Comparison of ENCODE assay signal across 1 cellular context in the genomic region with DNA sequence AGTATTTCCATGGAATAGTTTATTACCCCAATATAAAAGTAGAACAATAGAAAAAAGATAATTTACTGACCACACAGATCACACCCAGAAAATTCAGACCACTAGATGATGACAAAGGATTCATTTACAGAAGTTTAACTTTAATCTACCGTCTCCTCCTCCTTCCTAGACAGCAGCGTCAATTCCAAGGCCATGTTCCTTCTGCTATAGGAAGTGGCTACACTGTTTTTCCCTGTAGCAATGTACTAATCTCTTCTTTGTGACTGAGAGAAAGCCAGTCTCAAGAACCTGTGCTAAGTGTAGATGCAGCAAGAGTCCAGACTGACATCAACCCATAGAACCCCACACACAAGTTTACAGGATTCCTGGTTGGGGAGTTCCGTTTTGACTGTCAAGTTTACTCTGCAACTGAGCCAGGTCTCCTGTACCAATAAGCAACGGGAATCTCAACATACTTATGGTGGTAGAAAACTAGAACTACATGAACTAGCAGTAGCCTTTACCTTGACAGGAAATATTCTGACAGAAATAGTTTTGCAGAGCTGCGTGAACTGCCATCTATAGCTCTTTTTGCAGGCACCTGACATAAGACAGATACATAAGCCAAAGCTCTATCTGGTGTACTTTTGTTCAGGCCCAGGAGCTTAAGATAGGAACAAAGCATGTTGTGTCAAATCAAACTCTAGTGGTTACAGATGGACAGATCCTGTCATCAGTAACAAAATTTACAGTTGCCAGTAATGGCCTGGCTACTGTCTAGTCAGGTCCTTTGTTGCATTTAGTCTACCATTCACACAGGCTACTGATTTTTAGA.
TF ChIP-seq lines count a peak whose summit lies in the region.

No MANE protein-coding gene starts in this region.

TF ChIP-seq in K562, 482 proteins besides CTCF, POLR2A, EP300 and RAD21 (continued from another document and continues in another):
- TF ChIP-seq, protein P1, sequence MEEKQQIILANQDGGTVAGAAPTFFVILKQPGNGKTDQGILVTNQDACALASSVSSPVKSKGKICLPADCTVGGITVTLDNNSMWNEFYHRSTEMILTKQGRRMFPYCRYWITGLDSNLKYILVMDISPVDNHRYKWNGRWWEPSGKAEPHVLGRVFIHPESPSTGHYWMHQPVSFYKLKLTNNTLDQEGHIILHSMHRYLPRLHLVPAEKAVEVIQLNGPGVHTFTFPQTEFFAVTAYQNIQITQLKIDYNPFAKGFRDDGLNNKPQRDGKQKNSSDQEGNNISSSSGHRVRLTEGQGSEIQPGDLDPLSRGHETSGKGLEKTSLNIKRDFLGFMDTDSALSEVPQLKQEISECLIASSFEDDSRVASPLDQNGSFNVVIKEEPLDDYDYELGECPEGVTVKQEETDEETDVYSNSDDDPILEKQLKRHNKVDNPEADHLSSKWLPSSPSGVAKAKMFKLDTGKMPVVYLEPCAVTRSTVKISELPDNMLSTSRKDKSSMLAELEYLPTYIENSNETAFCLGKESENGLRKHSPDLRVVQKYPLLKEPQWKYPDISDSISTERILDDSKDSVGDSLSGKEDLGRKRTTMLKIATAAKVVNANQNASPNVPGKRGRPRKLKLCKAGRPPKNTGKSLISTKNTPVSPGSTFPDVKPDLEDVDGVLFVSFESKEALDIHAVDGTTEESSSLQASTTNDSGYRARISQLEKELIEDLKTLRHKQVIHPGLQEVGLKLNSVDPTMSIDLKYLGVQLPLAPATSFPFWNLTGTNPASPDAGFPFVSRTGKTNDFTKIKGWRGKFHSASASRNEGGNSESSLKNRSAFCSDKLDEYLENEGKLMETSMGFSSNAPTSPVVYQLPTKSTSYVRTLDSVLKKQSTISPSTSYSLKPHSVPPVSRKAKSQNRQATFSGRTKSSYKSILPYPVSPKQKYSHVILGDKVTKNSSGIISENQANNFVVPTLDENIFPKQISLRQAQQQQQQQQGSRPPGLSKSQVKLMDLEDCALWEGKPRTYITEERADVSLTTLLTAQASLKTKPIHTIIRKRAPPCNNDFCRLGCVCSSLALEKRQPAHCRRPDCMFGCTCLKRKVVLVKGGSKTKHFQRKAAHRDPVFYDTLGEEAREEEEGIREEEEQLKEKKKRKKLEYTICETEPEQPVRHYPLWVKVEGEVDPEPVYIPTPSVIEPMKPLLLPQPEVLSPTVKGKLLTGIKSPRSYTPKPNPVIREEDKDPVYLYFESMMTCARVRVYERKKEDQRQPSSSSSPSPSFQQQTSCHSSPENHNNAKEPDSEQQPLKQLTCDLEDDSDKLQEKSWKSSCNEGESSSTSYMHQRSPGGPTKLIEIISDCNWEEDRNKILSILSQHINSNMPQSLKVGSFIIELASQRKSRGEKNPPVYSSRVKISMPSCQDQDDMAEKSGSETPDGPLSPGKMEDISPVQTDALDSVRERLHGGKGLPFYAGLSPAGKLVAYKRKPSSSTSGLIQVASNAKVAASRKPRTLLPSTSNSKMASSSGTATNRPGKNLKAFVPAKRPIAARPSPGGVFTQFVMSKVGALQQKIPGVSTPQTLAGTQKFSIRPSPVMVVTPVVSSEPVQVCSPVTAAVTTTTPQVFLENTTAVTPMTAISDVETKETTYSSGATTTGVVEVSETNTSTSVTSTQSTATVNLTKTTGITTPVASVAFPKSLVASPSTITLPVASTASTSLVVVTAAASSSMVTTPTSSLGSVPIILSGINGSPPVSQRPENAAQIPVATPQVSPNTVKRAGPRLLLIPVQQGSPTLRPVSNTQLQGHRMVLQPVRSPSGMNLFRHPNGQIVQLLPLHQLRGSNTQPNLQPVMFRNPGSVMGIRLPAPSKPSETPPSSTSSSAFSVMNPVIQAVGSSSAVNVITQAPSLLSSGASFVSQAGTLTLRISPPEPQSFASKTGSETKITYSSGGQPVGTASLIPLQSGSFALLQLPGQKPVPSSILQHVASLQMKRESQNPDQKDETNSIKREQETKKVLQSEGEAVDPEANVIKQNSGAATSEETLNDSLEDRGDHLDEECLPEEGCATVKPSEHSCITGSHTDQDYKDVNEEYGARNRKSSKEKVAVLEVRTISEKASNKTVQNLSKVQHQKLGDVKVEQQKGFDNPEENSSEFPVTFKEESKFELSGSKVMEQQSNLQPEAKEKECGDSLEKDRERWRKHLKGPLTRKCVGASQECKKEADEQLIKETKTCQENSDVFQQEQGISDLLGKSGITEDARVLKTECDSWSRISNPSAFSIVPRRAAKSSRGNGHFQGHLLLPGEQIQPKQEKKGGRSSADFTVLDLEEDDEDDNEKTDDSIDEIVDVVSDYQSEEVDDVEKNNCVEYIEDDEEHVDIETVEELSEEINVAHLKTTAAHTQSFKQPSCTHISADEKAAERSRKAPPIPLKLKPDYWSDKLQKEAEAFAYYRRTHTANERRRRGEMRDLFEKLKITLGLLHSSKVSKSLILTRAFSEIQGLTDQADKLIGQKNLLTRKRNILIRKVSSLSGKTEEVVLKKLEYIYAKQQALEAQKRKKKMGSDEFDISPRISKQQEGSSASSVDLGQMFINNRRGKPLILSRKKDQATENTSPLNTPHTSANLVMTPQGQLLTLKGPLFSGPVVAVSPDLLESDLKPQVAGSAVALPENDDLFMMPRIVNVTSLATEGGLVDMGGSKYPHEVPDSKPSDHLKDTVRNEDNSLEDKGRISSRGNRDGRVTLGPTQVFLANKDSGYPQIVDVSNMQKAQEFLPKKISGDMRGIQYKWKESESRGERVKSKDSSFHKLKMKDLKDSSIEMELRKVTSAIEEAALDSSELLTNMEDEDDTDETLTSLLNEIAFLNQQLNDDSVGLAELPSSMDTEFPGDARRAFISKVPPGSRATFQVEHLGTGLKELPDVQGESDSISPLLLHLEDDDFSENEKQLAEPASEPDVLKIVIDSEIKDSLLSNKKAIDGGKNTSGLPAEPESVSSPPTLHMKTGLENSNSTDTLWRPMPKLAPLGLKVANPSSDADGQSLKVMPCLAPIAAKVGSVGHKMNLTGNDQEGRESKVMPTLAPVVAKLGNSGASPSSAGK (IDR thresholded peaks at IDR 0.05), result no peak
- TF ChIP-seq TCF3 (CRISPR knock-in tag; IDR thresholded peaks at IDR 0.05) (peak; percentile 55), EGR1 (conservative IDR thresholded peaks at IDR 0.05) (no peak), ETS2 (tag; IDR thresholded peaks at IDR 0.05; ENCODE audit: borderline replicate concordance, poor library complexity, severe bottlenecking) (no peak), PYGO2 (tag; IDR thresholded peaks at IDR 0.05) (no peak), CBFA2T2 (conservative IDR thresholded peaks at IDR 0.05) (peak; percentile 31; the same call in 1 of the 2 replicates), HMG20B (CRISPR knock-in tag; IDR thresholded peaks at IDR 0.05) (no peak), ZNF589 (CRISPR knock-in tag; IDR thresholded peaks at IDR 0.05; ENCODE audit: low read depth) (no peak), SMAD2 (IDR thresholded peaks at IDR 0.05; ENCODE audit: low read depth, low read length) (no peak), KLF13 (tag; IDR thresholded peaks at IDR 0.05; ENCODE audit: borderline replicate concordance, low read depth) (no peak), ZNF239 (CRISPR knock-in tag; IDR thresholded peaks at IDR 0.05) (0 out of 2 replicates have a peak, but pooled peaks have one; percentile 48)
- TF ChIP-seq, protein P2, sequence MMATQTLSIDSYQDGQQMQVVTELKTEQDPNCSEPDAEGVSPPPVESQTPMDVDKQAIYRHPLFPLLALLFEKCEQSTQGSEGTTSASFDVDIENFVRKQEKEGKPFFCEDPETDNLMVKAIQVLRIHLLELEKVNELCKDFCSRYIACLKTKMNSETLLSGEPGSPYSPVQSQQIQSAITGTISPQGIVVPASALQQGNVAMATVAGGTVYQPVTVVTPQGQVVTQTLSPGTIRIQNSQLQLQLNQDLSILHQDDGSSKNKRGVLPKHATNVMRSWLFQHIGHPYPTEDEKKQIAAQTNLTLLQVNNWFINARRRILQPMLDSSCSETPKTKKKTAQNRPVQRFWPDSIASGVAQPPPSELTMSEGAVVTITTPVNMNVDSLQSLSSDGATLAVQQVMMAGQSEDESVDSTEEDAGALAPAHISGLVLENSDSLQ (IDR thresholded peaks at IDR 0.05), result peak; percentile 75
- TF ChIP-seq, protein P3, sequence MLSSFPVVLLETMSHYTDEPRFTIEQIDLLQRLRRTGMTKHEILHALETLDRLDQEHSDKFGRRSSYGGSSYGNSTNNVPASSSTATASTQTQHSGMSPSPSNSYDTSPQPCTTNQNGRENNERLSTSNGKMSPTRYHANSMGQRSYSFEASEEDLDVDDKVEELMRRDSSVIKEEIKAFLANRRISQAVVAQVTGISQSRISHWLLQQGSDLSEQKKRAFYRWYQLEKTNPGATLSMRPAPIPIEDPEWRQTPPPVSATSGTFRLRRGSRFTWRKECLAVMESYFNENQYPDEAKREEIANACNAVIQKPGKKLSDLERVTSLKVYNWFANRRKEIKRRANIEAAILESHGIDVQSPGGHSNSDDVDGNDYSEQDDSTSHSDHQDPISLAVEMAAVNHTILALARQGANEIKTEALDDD (IDR thresholded peaks at IDR 0.05), result 0 out of 2 replicates have a peak, but pooled peaks have one; percentile 6
- TF ChIP-seq, protein P4, sequence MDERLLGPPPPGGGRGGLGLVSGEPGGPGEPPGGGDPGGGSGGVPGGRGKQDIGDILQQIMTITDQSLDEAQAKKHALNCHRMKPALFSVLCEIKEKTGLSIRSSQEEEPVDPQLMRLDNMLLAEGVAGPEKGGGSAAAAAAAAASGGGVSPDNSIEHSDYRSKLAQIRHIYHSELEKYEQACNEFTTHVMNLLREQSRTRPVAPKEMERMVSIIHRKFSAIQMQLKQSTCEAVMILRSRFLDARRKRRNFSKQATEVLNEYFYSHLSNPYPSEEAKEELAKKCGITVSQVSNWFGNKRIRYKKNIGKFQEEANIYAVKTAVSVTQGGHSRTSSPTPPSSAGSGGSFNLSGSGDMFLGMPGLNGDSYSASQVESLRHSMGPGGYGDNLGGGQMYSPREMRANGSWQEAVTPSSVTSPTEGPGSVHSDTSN (CRISPR knock-in tag; IDR thresholded peaks at IDR 0.05; ENCODE audit: low read depth), result no peak
- TF ChIP-seq, protein P4 (tag; conservative IDR thresholded peaks at IDR 0.05; ENCODE audit: low read depth), result peak; percentile 90
- TF ChIP-seq, protein P5, sequence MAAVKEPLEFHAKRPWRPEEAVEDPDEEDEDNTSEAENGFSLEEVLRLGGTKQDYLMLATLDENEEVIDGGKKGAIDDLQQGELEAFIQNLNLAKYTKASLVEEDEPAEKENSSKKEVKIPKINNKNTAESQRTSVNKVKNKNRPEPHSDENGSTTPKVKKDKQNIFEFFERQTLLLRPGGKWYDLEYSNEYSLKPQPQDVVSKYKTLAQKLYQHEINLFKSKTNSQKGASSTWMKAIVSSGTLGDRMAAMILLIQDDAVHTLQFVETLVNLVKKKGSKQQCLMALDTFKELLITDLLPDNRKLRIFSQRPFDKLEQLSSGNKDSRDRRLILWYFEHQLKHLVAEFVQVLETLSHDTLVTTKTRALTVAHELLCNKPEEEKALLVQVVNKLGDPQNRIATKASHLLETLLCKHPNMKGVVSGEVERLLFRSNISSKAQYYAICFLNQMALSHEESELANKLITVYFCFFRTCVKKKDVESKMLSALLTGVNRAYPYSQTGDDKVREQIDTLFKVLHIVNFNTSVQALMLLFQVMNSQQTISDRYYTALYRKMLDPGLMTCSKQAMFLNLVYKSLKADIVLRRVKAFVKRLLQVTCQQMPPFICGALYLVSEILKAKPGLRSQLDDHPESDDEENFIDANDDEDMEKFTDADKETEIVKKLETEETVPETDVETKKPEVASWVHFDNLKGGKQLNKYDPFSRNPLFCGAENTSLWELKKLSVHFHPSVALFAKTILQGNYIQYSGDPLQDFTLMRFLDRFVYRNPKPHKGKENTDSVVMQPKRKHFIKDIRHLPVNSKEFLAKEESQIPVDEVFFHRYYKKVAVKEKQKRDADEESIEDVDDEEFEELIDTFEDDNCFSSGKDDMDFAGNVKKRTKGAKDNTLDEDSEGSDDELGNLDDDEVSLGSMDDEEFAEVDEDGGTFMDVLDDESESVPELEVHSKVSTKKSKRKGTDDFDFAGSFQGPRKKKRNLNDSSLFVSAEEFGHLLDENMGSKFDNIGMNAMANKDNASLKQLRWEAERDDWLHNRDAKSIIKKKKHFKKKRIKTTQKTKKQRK (IDR thresholded peaks at IDR 0.05; ENCODE audit: borderline replicate concordance, low read depth, low read length), result no peak
- TF ChIP-seq, protein P6, sequence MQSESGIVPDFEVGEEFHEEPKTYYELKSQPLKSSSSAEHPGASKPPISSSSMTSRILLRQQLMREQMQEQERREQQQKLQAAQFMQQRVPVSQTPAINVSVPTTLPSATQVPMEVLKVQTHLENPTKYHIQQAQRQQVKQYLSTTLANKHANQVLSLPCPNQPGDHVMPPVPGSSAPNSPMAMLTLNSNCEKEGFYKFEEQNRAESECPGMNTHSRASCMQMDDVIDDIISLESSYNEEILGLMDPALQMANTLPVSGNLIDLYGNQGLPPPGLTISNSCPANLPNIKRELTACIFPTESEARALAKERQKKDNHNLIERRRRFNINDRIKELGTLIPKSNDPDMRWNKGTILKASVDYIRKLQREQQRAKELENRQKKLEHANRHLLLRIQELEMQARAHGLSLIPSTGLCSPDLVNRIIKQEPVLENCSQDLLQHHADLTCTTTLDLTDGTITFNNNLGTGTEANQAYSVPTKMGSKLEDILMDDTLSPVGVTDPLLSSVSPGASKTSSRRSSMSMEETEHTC (IDR thresholded peaks at IDR 0.05), result no peak
- TF ChIP-seq, protein P7, sequence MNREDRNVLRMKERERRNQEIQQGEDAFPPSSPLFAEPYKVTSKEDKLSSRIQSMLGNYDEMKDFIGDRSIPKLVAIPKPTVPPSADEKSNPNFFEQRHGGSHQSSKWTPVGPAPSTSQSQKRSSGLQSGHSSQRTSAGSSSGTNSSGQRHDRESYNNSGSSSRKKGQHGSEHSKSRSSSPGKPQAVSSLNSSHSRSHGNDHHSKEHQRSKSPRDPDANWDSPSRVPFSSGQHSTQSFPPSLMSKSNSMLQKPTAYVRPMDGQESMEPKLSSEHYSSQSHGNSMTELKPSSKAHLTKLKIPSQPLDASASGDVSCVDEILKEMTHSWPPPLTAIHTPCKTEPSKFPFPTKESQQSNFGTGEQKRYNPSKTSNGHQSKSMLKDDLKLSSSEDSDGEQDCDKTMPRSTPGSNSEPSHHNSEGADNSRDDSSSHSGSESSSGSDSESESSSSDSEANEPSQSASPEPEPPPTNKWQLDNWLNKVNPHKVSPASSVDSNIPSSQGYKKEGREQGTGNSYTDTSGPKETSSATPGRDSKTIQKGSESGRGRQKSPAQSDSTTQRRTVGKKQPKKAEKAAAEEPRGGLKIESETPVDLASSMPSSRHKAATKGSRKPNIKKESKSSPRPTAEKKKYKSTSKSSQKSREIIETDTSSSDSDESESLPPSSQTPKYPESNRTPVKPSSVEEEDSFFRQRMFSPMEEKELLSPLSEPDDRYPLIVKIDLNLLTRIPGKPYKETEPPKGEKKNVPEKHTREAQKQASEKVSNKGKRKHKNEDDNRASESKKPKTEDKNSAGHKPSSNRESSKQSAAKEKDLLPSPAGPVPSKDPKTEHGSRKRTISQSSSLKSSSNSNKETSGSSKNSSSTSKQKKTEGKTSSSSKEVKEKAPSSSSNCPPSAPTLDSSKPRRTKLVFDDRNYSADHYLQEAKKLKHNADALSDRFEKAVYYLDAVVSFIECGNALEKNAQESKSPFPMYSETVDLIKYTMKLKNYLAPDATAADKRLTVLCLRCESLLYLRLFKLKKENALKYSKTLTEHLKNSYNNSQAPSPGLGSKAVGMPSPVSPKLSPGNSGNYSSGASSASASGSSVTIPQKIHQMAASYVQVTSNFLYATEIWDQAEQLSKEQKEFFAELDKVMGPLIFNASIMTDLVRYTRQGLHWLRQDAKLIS (CRISPR knock-in tag; IDR thresholded peaks at IDR 0.05), result no peak
